ENCODE assay signal across 8 cellular contexts in the genomic region with DNA sequence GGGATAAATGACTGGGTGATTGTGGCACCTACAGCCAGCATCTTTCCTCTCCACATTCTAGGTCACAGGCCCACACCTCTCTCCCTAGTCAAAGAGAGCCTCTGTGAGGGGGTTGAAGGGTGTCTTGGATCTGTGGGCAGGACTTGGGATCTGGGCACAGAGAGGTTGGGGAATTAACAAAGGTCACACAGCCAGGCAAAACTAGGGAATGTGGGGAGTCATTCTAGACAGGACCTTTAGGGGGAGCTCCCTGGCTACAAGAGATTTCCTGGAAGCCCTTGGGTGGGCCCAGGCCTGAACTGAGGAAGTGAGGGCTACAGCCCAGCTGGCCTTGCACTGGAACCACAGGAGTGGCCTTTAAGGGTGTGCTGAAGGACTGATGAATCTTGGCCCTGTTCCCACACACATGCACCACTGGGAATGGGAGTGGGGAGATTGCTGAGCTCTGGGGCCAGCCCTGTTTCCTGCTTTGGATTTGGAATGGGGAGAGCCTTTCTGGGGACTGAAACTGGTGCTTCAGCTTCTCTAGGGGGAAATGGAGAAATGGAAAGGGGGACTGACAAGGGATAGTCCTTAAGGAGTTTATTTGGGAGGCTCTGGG. TPM values are rescaled to one million over a fixed set of nuclear protein-coding genes. Genes with fewer than 3 reads are reported as not detected.
DNase-seq lines count a peak whose midpoint lies in the region; ATAC-seq and TF ChIP-seq lines count a peak whose summit lies in the region.

No MANE protein-coding gene starts in this region.

- ATAC-seq in GM19043 (IDR thresholded peaks at IDR 0.05; ENCODE audit: low read depth, unreplicated experiment) (peak; percentile 13), Right ventricle myocardium superior (ENCODE audit: poor library complexity) (peak; percentile 66), GM21390 (IDR thresholded peaks at IDR 0.05; ENCODE audit: unreplicated experiment) (no peak)
- ATAC-seq in activated naive CD8-positive, alpha-beta T cell treated with anti-CD3 and anti-CD28 coated beads, Interleukin-2, amount 10 ng/mL, durations not matched to agents 7 days and 5 days (ENCODE audit: low read depth), result peak; percentile 17

- peak overlapping the region; percentile 68 for H3K4me3 Mint-ChIP-seq in activated naive CD8-positive, alpha-beta T cell treated with anti-CD3 and anti-CD28 coated beads, Interleukin-2, amount 10 ng/mL, durations not matched to agents 7 days and 5 days

- no peaks in the 10 kb centered on the region for H3K27me3 Mint-ChIP-seq in activated naive CD8-positive, alpha-beta T cell treated with anti-CD3 and anti-CD28 coated beads, Interleukin-2, amount 10 ng/mL, durations not matched to agents 7 days and 5 days

- peaks cover 0 to 19% (median 0%) of the 10 kb centered on the region in 11 experiments; a peak in 9 of 22 replicates for H3K36me3 ChIP-seq in BLaER1 treated with 17β-estradiol and CSF1 and Interleukin-3, amounts not matched to agents 10 nM and 100 nM
- H3K36me3 ChIP-seq in prostate gland, result no peaks in the 10 kb centered on the region

- no peaks in the 10 kb centered on the region for H3K9me3 ChIP-seq in BLaER1 treated with 17β-estradiol and CSF1 and Interleukin-3, amounts not matched to agents 10 nM and 100 nM (replicated peaks in 1 of 11)
- H3K9me3 ChIP-seq in prostate gland, result no peaks in the 10 kb centered on the region

- CTCF ChIA-PET in HEK293T (lab: Yijun Ruan, JAX), result interaction anchor here (0.5 to 3.3 kb wide), 13 partner anchors 8 to 411 kb away, joined by 3 to 25 read pairs (median 4); partner anchors contain the start of gene CXXC5

- no peak overlapping the region for H3K4me3 ChIP-seq in BLaER1 treated with 17β-estradiol and CSF1 and Interleukin-3, amounts not matched to agents 10 nM and 100 nM
- H3K4me3 ChIP-seq in prostate gland, result no peak overlapping the region

- H3K27ac ChIP-seq in BLaER1 treated with 17β-estradiol and CSF1 and Interleukin-3, amounts not matched to agents 10 nM and 100 nM, result peak overlapping the region in 9 of 11 experiments; percentile 8 to 79 (median 45); a peak in 15 of 22 replicates
- no peak overlapping the region for H3K27ac ChIP-seq in prostate gland

- peak overlapping the region in 7 of 11 experiments; percentile 13 to 75 (median 45); a peak in 12 of 22 replicates for H3K9ac ChIP-seq in BLaER1 treated with 17β-estradiol and CSF1 and Interleukin-3, amounts not matched to agents 10 nM and 100 nM

- DNase-seq in NCI-H524 (lab: John Stamatoyannopoulos, UW) (peak; percentile 83 to 91), Right ventricle myocardium superior (peak; percentile 89), prostate gland (ENCODE audit: low spot score) (no peak), HEK293T (ENCODE audit: extremely low spot score) (no peak)
- DNase-seq in activated naive CD8-positive, alpha-beta T cell treated with anti-CD3 and anti-CD28 coated beads, Interleukin-2, amount 10 ng/mL, durations not matched to agents 7 days and 5 days, result peak; percentile 58

- no peaks in the 10 kb centered on the region for H3K27me3 ChIP-seq in BLaER1 treated with 17β-estradiol and CSF1 and Interleukin-3, amounts not matched to agents 10 nM and 100 nM
- no peaks in the 10 kb centered on the region for H3K27me3 ChIP-seq in prostate gland (replicated peaks; ENCODE audit: insufficient read depth)

- intact Hi-C loops in Right ventricle myocardium superior (cut with DNase I) (loop anchor here (2.0 to 5.0 kb wide), 2 partner anchors 57 to 129 kb away; no protein-coding TSS in a partner anchor), prostate gland (cut with DNase I) (no loop called here)

- H3K4me2 ChIP-seq in BLaER1 treated with 17β-estradiol and CSF1 and Interleukin-3, amounts not matched to agents 10 nM and 100 nM, result peak overlapping the region; percentile 86 to 99 (median 95)

- H3K4me1 ChIP-seq in BLaER1 treated with 17β-estradiol and CSF1 and Interleukin-3, amounts not matched to agents 10 nM and 100 nM, result peaks cover 67 to 83% (median 77%) of the 10 kb centered on the region in 10 experiments
- peaks cover 21% of the 10 kb centered on the region for H3K4me1 ChIP-seq in prostate gland (replicated peaks)

- H3K9me3 Mint-ChIP-seq in activated naive CD8-positive, alpha-beta T cell treated with anti-CD3 and anti-CD28 coated beads, Interleukin-2, amount 10 ng/mL, durations not matched to agents 7 days and 5 days, result no peaks in the 10 kb centered on the region

- peaks cover 36% of the 10 kb centered on the region for H3K4me1 Mint-ChIP-seq in activated naive CD8-positive, alpha-beta T cell treated with anti-CD3 and anti-CD28 coated beads, Interleukin-2, amount 10 ng/mL, durations not matched to agents 7 days and 5 days

- TF ChIP-seq POLR2A in prostate gland (IDR thresholded peaks at IDR 0.05), result no peak

- H3K27ac Mint-ChIP-seq in activated naive CD8-positive, alpha-beta T cell treated with anti-CD3 and anti-CD28 coated beads, Interleukin-2, amount 10 ng/mL, durations not matched to agents 7 days and 5 days, result peak overlapping the region; percentile 90

- TF ChIP-seq CTCF in prostate gland (IDR thresholded peaks at IDR 0.05), result peak in 3 of 4 experiments; percentile 36 to 72 (median 57)

- POLR2A ChIA-PET in activated naive CD8-positive, alpha-beta T cell treated with anti-CD3 and anti-CD28 coated beads, Interleukin-2, amount 10 ng/mL, durations not matched to agents 7 days and 5 days (lab: Charles Lee), result interaction anchor here (0.9 to 3.1 kb wide), 11 partner anchors 12 to 342 kb away, joined by 3 to 14 read pairs (median 4); partner anchors contain the start of genes CXXC5, MATR3, STING1 and UBE2D2
- POLR2A ChIA-PET in HEK293T (lab: Yijun Ruan, JAX), result interaction anchor here (0.7 kb wide), 1 partner anchor 12 kb away, joined by 4 read pairs; the partner anchor contains the start of gene CXXC5

- peaks cover 39 to 84% (median 61%) of the 10 kb centered on the region in 11 experiments; a peak in 21 of 22 replicates for H4K20me1 ChIP-seq in BLaER1 treated with 17β-estradiol and CSF1 and Interleukin-3, amounts not matched to agents 10 nM and 100 nM

- H3K36me3 Mint-ChIP-seq in activated naive CD8-positive, alpha-beta T cell treated with anti-CD3 and anti-CD28 coated beads, Interleukin-2, amount 10 ng/mL, durations not matched to agents 7 days and 5 days, result peaks cover 7% of the 10 kb centered on the region

TF ChIP-seq in HEK293T, 16 proteins besides CTCF, POLR2A, EP300 and RAD21:
- no peak for TF ChIP-seq LEF1 (IDR thresholded peaks at IDR 0.05; ENCODE audit: borderline replicate concordance)
- TF ChIP-seq FOXK2 (IDR thresholded peaks at IDR 0.05), result no peak
- TF ChIP-seq FOXM1 (IDR thresholded peaks at IDR 0.05; ENCODE audit: borderline replicate concordance), result no peak
- TF ChIP-seq TARDBP (IDR thresholded peaks at IDR 0.05), result no peak
- TF ChIP-seq SUZ12 (IDR thresholded peaks at IDR 0.05), result no peak
- TF ChIP-seq ARNT (IDR thresholded peaks at IDR 0.05), result no peak
- no peak for TF ChIP-seq BHLHE40 (IDR thresholded peaks at IDR 0.05; ENCODE audit: borderline replicate concordance)
- no peak for TF ChIP-seq NFRKB (IDR thresholded peaks at IDR 0.05)
- TF ChIP-seq L3MBTL2 (conservative IDR thresholded peaks at IDR 0.05), result no peak
- TF ChIP-seq ZNF384 (IDR thresholded peaks at IDR 0.05), result no peak
- TF ChIP-seq FOXA1 (IDR thresholded peaks at IDR 0.05), result no peak

RNA-seq across cellular contexts. Expression of gene CXXC5, which starts 12.4 kb away (rescaled TPM):
- 1 to 10 TPM; 3.5 to 4.6 TPM for total RNA-seq in activated naive CD8-positive, alpha-beta T cell treated with anti-CD3 and anti-CD28 coated beads, Interleukin-2, amount 10 ng/mL, durations not matched to agents 7 days and 5 days
- total RNA-seq in Right ventricle myocardium superior (67.3 TPM), prostate gland (10 to 100 TPM; 47.4 to 47.7 TPM)

Comparison
In these comparisons a context has a peak if more than half of its experiments do, and no peak if none do; other contexts are left out.
1. H3K27ac ChIP-seq: peak in BLaER1 treated with 17β-estradiol and CSF1 and Interleukin-3, amounts not matched to agents 10 nM and 100 nM (9 of 11); none in prostate gland (0 of 2).
2. DNase-seq: peak in NCI-H524 (2 of 2), activated naive CD8-positive, alpha-beta T cell treated with anti-CD3 and anti-CD28 coated beads, Interleukin-2, amount 10 ng/mL, durations not matched to agents 7 days and 5 days (single experiment) and Right ventricle myocardium superior (single experiment); none in prostate gland (single experiment) and HEK293T (single experiment).
3. RNA of gene CXXC5, which starts 12.4 kb away (total RNA-seq): 67.3 TPM in Right ventricle myocardium superior (single experiment) and 47.4 to 47.7 TPM in prostate gland; 3.5 to 4.6 TPM in activated naive CD8-positive, alpha-beta T cell treated with anti-CD3 and anti-CD28 coated beads, Interleukin-2, amount 10 ng/mL, durations not matched to agents 7 days and 5 days; every median in the first group is over 4 times any median in the second.